ENCODE assay signal across 1 cellular context in genomic region chr2:64019975-64020281, GRCh38.
TF ChIP-seq lines count a peak whose summit lies in the region.

No MANE protein-coding gene starts in this region.

TF ChIP-seq in HepG2, 621 proteins besides CTCF, POLR2A, EP300 and RAD21 (continued from another document and continues in another):
- 0 out of 4 replicates have a peak, but pooled peaks of 1 of the 2 experiments have one; percentile 23 for TF ChIP-seq ATF4 (CRISPR knock-in tag; IDR thresholded peaks at IDR 0.05)
- TF ChIP-seq ZNF574 (CRISPR knock-in tag; IDR thresholded peaks at IDR 0.05): no peak
- no peak for TF ChIP-seq HOXA3 (CRISPR knock-in tag; IDR thresholded peaks at IDR 0.05)
- no peak for TF ChIP-seq ATF7 (IDR thresholded peaks at IDR 0.05)
- TF ChIP-seq ATF7 (CRISPR knock-in tag; IDR thresholded peaks at IDR 0.05): no peak
- 0 out of 2 replicates have a peak, but pooled peaks have one; percentile 32 for TF ChIP-seq HOXA9 (CRISPR knock-in tag; IDR thresholded peaks at IDR 0.05; ENCODE audit: borderline replicate concordance)
- TF ChIP-seq JUNB (CRISPR knock-in tag; IDR thresholded peaks at IDR 0.05; ENCODE audit: borderline replicate concordance): peak; percentile 55; the same call in 1 of the 2 replicates
- TF ChIP-seq ZNF414 (CRISPR knock-in tag; IDR thresholded peaks at IDR 0.05): 0 out of 2 replicates have a peak, but pooled peaks have one; percentile 11
- TF ChIP-seq ZBTB21 (CRISPR knock-in tag; IDR thresholded peaks at IDR 0.05): no peak
- 0 out of 2 replicates have a peak, but pooled peaks have one; percentile 10 for TF ChIP-seq ZNF747 (CRISPR knock-in tag; IDR thresholded peaks at IDR 0.05; ENCODE audit: borderline replicate concordance)
- no peak for TF ChIP-seq ZNF737 (CRISPR knock-in tag; IDR thresholded peaks at IDR 0.05; ENCODE audit: borderline replicate concordance)
- TF ChIP-seq TEF (CRISPR knock-in tag; IDR thresholded peaks at IDR 0.05): no peak
- 0 out of 2 replicates have a peak, but pooled peaks have one; percentile 24 for TF ChIP-seq ZNF841 (CRISPR knock-in tag; IDR thresholded peaks at IDR 0.05; ENCODE audit: borderline replicate concordance)
- TF ChIP-seq SKIL (CRISPR knock-in tag; IDR thresholded peaks at IDR 0.05; ENCODE audit: borderline replicate concordance): 0 out of 2 replicates have a peak, but pooled peaks have one; percentile 25
- TF ChIP-seq MYC (CRISPR knock-in tag; IDR thresholded peaks at IDR 0.05; ENCODE audit: borderline replicate concordance): no peak
- no peak for TF ChIP-seq REXO4 (CRISPR knock-in tag; IDR thresholded peaks at IDR 0.05; ENCODE audit: borderline replicate concordance)
- no peak for TF ChIP-seq TFDP2 (CRISPR knock-in tag; IDR thresholded peaks at IDR 0.05)
- no peak for TF ChIP-seq SALL1 (CRISPR knock-in tag; IDR thresholded peaks at IDR 0.05)
- no peak for TF ChIP-seq MTF2 (CRISPR knock-in tag; IDR thresholded peaks at IDR 0.05; ENCODE audit: borderline replicate concordance)
- TF ChIP-seq DDIT3 (CRISPR knock-in tag; IDR thresholded peaks at IDR 0.05): no peak
- TF ChIP-seq CEBPG (CRISPR knock-in tag; IDR thresholded peaks at IDR 0.05): no peak
- TF ChIP-seq KLF13 (CRISPR knock-in tag; IDR thresholded peaks at IDR 0.05): no peak
- TF ChIP-seq ELF4 (CRISPR knock-in tag; IDR thresholded peaks at IDR 0.05; ENCODE audit: borderline replicate concordance): 0 out of 2 replicates have a peak, but pooled peaks have one; percentile 61
- peak; percentile 79 for TF ChIP-seq ASH2L (IDR thresholded peaks at IDR 0.05; ENCODE audit: insufficient read length, low read depth, low read length)
- no peak; the same call in 1 of the 2 replicates for TF ChIP-seq ZNF609 (CRISPR knock-in tag; IDR thresholded peaks at IDR 0.05; ENCODE audit: borderline replicate concordance)
- no peak for TF ChIP-seq ZBED4 (CRISPR knock-in tag; IDR thresholded peaks at IDR 0.05; ENCODE audit: borderline replicate concordance)
- TF ChIP-seq TERF1 (CRISPR knock-in tag; IDR thresholded peaks at IDR 0.05): no peak
- TF ChIP-seq CEBPZ (IDR thresholded peaks at IDR 0.05; ENCODE audit: low read length): no peak
- TF ChIP-seq ZSCAN12 (CRISPR knock-in tag; IDR thresholded peaks at IDR 0.05): no peak
- 0 out of 2 replicates have a peak, but pooled peaks have one; percentile 36 for TF ChIP-seq ZNF44 (CRISPR knock-in tag; IDR thresholded peaks at IDR 0.05)
- TF ChIP-seq PTBP1 (IDR thresholded peaks at IDR 0.05; ENCODE audit: low read depth, low read length, poor library complexity, severe bottlenecking): no peak
- no peak for TF ChIP-seq HNRNPL (IDR thresholded peaks at IDR 0.05; ENCODE audit: low read depth, low read length)
- 0 out of 2 replicates have a peak, but pooled peaks have one; percentile 1 for TF ChIP-seq ZC3H13 (CRISPR knock-in tag; IDR thresholded peaks at IDR 0.05)
